ENCODE assay signal across 9 cellular contexts in the genomic region with DNA sequence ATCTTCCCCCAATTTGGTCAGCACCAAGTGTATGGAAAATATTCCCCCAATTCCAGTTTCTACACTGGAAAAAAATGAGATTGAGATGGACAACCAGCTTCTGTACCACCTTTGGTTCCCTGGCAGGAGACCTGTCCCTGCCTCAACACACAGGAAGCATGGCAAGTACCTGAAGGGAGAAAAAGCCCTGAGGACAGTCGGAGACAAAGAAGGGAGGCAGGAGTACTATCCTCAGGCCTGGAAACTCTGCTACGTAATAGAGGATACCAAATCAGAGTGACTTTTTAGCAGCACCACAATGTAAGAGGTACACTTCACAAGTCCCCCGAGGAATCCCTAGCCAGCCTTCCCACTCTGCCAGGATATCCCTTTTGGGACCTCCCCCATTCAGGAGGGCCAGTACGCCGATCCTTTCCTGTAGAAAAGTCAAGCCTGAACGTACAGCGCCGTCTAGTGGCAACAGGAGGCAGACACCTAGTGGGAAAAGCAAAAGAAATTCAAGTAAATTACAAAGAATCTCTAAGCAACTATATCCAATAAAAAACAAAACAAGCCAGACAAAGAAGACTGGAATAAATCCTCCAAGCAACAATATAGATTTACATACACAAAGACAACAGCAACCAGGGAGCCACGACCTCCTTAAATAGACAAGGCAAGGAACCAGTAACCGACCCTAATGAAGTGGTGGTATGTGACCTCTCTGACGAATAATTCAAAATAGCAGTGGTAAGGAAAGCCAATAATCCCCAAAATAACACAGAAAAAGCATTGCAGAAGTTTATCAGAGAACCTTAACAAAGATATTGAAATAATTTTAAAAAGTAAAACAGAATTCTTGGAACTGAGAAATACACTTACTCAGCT.
DNase-seq lines count a peak whose midpoint lies in the region; ATAC-seq and TF ChIP-seq lines count a peak whose summit lies in the region.
"Had no signal": no experiment of that assay in that cellular context is flagged by ENCODE, and none has a peak within 500 bp of the region (broad histone marks: within the 10 kb centered on the region; RNA-seq: fewer than 3 reads in every experiment).

No MANE protein-coding gene starts in this region.

- no peaks in the 10 kb centered on the region for H3K4me1 ChIP-seq in IMR-90 (ENCODE audit: control insufficient read depth, insufficient read depth, low read length)
- no peaks in the 10 kb centered on the region for H3K4me1 ChIP-seq in left lung
- no peaks in the 10 kb centered on the region for H3K4me1 ChIP-seq in sigmoid colon

- POLR2A ChIA-PET in IMR-90 (lab: Charles Lee; ENCODE audit: unreplicated experiment): no interaction called here

- H3K9me3 ChIP-seq in IMR-90 (ENCODE audit: control insufficient read depth, insufficient read depth, low read length) (no peaks in the 10 kb centered on the region), left lung (no peaks in the 10 kb centered on the region), sigmoid colon (no peaks in the 10 kb centered on the region)

- no peaks in the 10 kb centered on the region for H3K27me3 ChIP-seq in IMR-90 (ENCODE audit: control insufficient read depth, insufficient read depth, low read length)
- H3K27me3 ChIP-seq in left lung: no peaks in the 10 kb centered on the region
- H3K27me3 ChIP-seq in sigmoid colon: no peaks in the 10 kb centered on the region

- no peak overlapping the region for H3K4me3 Mint-ChIP-seq in Calu3 (ENCODE audit: low read depth, unreplicated experiment)
- H3K4me3 Mint-ChIP-seq in activated naive CD8-positive, alpha-beta T cell treated with anti-CD3 and anti-CD28 coated beads, Interleukin-2, amount 50 U/mL, for 24 hours: no peak overlapping the region
- H3K4me3 Mint-ChIP-seq: T-helper 1 cell treated with Interleukin-12 subunit alpha and Interleukin-12 subunit beta and Interleukin-4 antibody, amounts not matched to agents 30 μg/mL and 1 μg/mL, for 36 hours had no signal

- no peaks in the 10 kb centered on the region for H3K27me3 Mint-ChIP-seq in Calu3 (ENCODE audit: unreplicated experiment)
- H3K27me3 Mint-ChIP-seq in activated naive CD8-positive, alpha-beta T cell treated with anti-CD3 and anti-CD28 coated beads, Interleukin-2, amount 50 U/mL, for 24 hours: peaks cover 7% of the 10 kb centered on the region

- no peak overlapping the region for H3K4ac ChIP-seq in IMR-90 (ENCODE audit: low read depth, low read length)

- no peak overlapping the region for H3K14ac ChIP-seq in IMR-90 (replicated peaks; ENCODE audit: low read depth, low read length)

- ATAC-seq in GM19395 (IDR thresholded peaks at IDR 0.05; ENCODE audit: unreplicated experiment) (peak; percentile 85), IMR-90 (ENCODE audit: low read depth) (no peak), left lung (peak; percentile 26), HG02623 (IDR thresholded peaks at IDR 0.05; ENCODE audit: unreplicated experiment) (no peak)
- no peak for ATAC-seq in activated naive CD8-positive, alpha-beta T cell treated with anti-CD3 and anti-CD28 coated beads, Interleukin-2, amount 50 U/mL, for 24 hours

- no peak overlapping the region for H4K91ac ChIP-seq in IMR-90 (ENCODE audit: insufficient read depth, low read depth, low read length)

- DNase-seq in Calu3: peak; percentile 57
- DNase-seq in IMR-90: peak; percentile 1
- DNase-seq in activated naive CD8-positive, alpha-beta T cell treated with anti-CD3 and anti-CD28 coated beads, Interleukin-2, amount 50 U/mL, for 24 hours: peak; percentile 10
- peak; percentile 17 to 34 for DNase-seq in left lung
- DNase-seq in T-helper 1 cell: no peak
- no peak for DNase-seq in sigmoid colon

- no peak overlapping the region for H3K18ac ChIP-seq in IMR-90 (ENCODE audit: low read depth, low read length)

- intact Hi-C loops in Calu3 (cut with micrococcal nuclease; ENCODE audit: unreplicated experiment) (no loop called here), IMR-90 (cut with micrococcal nuclease) (no loop called here), left lung (cut with DNase I) (no loop called here), sigmoid colon (cut with DNase I) (no loop called here)

- TF ChIP-seq CTCF in Calu3 (IDR thresholded peaks at IDR 0.05; ENCODE audit: unreplicated experiment): peak; percentile 74
- peak; percentile 39 for TF ChIP-seq CTCF in IMR-90 (conservative IDR thresholded peaks at IDR 0.05; ENCODE audit: low read depth, low read length)
- TF ChIP-seq CTCF in left lung (IDR thresholded peaks at IDR 0.05): peak in 1 of 2 donors; percentile 46
- TF ChIP-seq CTCF in sigmoid colon (IDR thresholded peaks at IDR 0.05): no peak

- BruUV-seq in Calu3 (replicated peaks; lab: Mats Ljungman, UMichigan): no TSS peak
- BruUV-seq in IMR-90 (replicated peaks; lab: Mats Ljungman, UMichigan): no TSS peak

- in situ Hi-C loops in IMR-90 (cut with MboI; ENCODE audit: low sequenced_read_pairs): no loop called here

- no peaks in the 10 kb centered on the region for H3K36me3 Mint-ChIP-seq in Calu3 (ENCODE audit: insufficient read depth, unreplicated experiment)
- no peaks in the 10 kb centered on the region for H3K36me3 Mint-ChIP-seq in activated naive CD8-positive, alpha-beta T cell treated with anti-CD3 and anti-CD28 coated beads, Interleukin-2, amount 50 U/mL, for 24 hours (ENCODE audit: low read depth)

- TF ChIP-seq POLR2A in IMR-90 (IDR thresholded peaks at IDR 0.05; ENCODE audit: low read depth, low read length): no peak
- no peak for TF ChIP-seq POLR2A in sigmoid colon (IDR thresholded peaks at IDR 0.05)

- H3K9me3 Mint-ChIP-seq in Calu3 (ENCODE audit: low read depth, unreplicated experiment): no peaks in the 10 kb centered on the region
- H3K9me3 Mint-ChIP-seq in activated naive CD8-positive, alpha-beta T cell treated with anti-CD3 and anti-CD28 coated beads, Interleukin-2, amount 50 U/mL, for 24 hours: peaks cover 8% of the 10 kb centered on the region
- H3K9me3 Mint-ChIP-seq: T-helper 1 cell treated with Interleukin-12 subunit alpha and Interleukin-12 subunit beta and Interleukin-4 antibody, amounts not matched to agents 30 μg/mL and 1 μg/mL, for 36 hours had no signal

- H3K27ac ChIP-seq in IMR-90 (ENCODE audit: insufficient read depth, low read length) (no peak overlapping the region), left lung (no peak overlapping the region), sigmoid colon (no peak overlapping the region)

- H3K36me3 ChIP-seq in IMR-90 (ENCODE audit: control insufficient read depth, insufficient read depth, low read length): no peaks in the 10 kb centered on the region
- no peaks in the 10 kb centered on the region for H3K36me3 ChIP-seq in left lung
- no peaks in the 10 kb centered on the region for H3K36me3 ChIP-seq in sigmoid colon

- no peak overlapping the region for H3K27ac Mint-ChIP-seq in Calu3 (ENCODE audit: unreplicated experiment)
- no peak overlapping the region for H3K27ac Mint-ChIP-seq in activated naive CD8-positive, alpha-beta T cell treated with anti-CD3 and anti-CD28 coated beads, Interleukin-2, amount 50 U/mL, for 24 hours
- H3K27ac Mint-ChIP-seq: T-helper 1 cell treated with Interleukin-12 subunit alpha and Interleukin-12 subunit beta and Interleukin-4 antibody, amounts not matched to agents 30 μg/mL and 1 μg/mL, for 36 hours had no signal

- dilution Hi-C loops in IMR-90 (cut with HindIII; ENCODE audit: low sequenced_read_pairs, unreplicated experiment): no loop called here

- H2BK120ac ChIP-seq in IMR-90 (ENCODE audit: low read depth, low read length): no peak overlapping the region

- H2BK5ac ChIP-seq in IMR-90 (ENCODE audit: low read depth, low read length, poor library complexity, severe bottlenecking): no peak overlapping the region

- H4K8ac ChIP-seq in IMR-90 (ENCODE audit: low read depth in 2 of 2, low read length in 2 of 2): no peak overlapping the region

- WGBS in IMR-90 (ENCODE audit: extremely low coverage in 2 of 2, insufficient read length in 1 of 2), 2 experiments: no CpG with 5 or more reads among the region's 11 CpGs
- 41 to 53% methylated on average over 11 of the region's 11 CpGs for WGBS in sigmoid colon, 2 donors

- no peaks in the 10 kb centered on the region for H4K20me1 ChIP-seq in IMR-90 (ENCODE audit: insufficient read depth, low read length)

- H3K79me1 ChIP-seq in IMR-90 (ENCODE audit: low read depth in 1 of 2, low read length in 2 of 2): no peaks in the 10 kb centered on the region

- no peak overlapping the region for H2AK9ac ChIP-seq in IMR-90 (replicated peaks; ENCODE audit: low read depth, low read length, poor library complexity)

- H3K56ac ChIP-seq in IMR-90 (ENCODE audit: extremely low read depth, insufficient read depth, low read length): no peak overlapping the region

- no peak overlapping the region for H2BK15ac ChIP-seq in IMR-90 (ENCODE audit: low read depth, low read length)

- H3K23ac ChIP-seq in IMR-90 (ENCODE audit: low read depth, low read length): no peak overlapping the region

- no peak overlapping the region for H2BK20ac ChIP-seq in IMR-90 (ENCODE audit: low read depth, low read length)

- H3K9me1 ChIP-seq in IMR-90 (ENCODE audit: insufficient read depth, low read length): no peaks in the 10 kb centered on the region

- no peak overlapping the region for H3K4me2 ChIP-seq in IMR-90 (ENCODE audit: low read depth, low read length)

- CTCF ChIA-PET in Calu3 (lab: Charles Lee) (no interaction called here), IMR-90 (lab: Yijun Ruan, JAX) (interaction anchor here (1.1 to 1.4 kb wide), 2 partner anchors 26 to 543 kb away, joined by 3 to 4 read pairs; no protein-coding TSS in a partner anchor)

- peaks cover 9% of the 10 kb centered on the region for H3K4me1 Mint-ChIP-seq in Calu3 (ENCODE audit: low read depth, unreplicated experiment)
- no peaks in the 10 kb centered on the region for H3K4me1 Mint-ChIP-seq in activated naive CD8-positive, alpha-beta T cell treated with anti-CD3 and anti-CD28 coated beads, Interleukin-2, amount 50 U/mL, for 24 hours

- no peak for TF ChIP-seq EP300 in sigmoid colon (IDR thresholded peaks at IDR 0.05)

- H2AFZ ChIP-seq in IMR-90 (replicated peaks; ENCODE audit: low read length, poor library complexity): peak overlapping the region; percentile 27

- no peak overlapping the region for H2AK5ac ChIP-seq in IMR-90 (ENCODE audit: low read depth, low read length)

- TF ChIP-seq RAD21 in IMR-90 (IDR thresholded peaks at IDR 0.05; ENCODE audit: low read length): peak; percentile 12; the same call in 1 of the 2 replicates

- H3K4me3 ChIP-seq in IMR-90 (ENCODE audit: insufficient read depth, low read depth, low read length): no peak overlapping the region
- H3K4me3 ChIP-seq in left lung: no peak overlapping the region
- H3K4me3 ChIP-seq in sigmoid colon: no peak overlapping the region

- no peak overlapping the region for H3K9ac ChIP-seq in IMR-90 (ENCODE audit: low read depth, low read length)

- H4K5ac ChIP-seq in IMR-90 (ENCODE audit: low read depth, low read length): no peak overlapping the region

TF ChIP-seq in IMR-90, 13 proteins besides CTCF, POLR2A, EP300 and RAD21 (continues in another document):
- no peak for TF ChIP-seq RCOR1 (IDR thresholded peaks at IDR 0.05; ENCODE audit: insufficient replicate concordance, low read length)
- no peak for TF ChIP-seq MXI1 (IDR thresholded peaks at IDR 0.05; ENCODE audit: borderline replicate concordance, low read depth, low read length)
- no peak for TF ChIP-seq MAFK (IDR thresholded peaks at IDR 0.05; ENCODE audit: low read depth, low read length)
- TF ChIP-seq MAZ (IDR thresholded peaks at IDR 0.05; ENCODE audit: borderline replicate concordance, low read depth, low read length): no peak
- no peak for TF ChIP-seq SMC3 (IDR thresholded peaks at IDR 0.05; ENCODE audit: low read depth, low read length)

Comparison
In these comparisons a context has a peak if more than half of its experiments do, and no peak if none do; other contexts are left out.
1. DNase-seq: peak in Calu3 (single experiment), IMR-90 (single experiment), activated naive CD8-positive, alpha-beta T cell treated with anti-CD3 and anti-CD28 coated beads, Interleukin-2, amount 50 U/mL, for 24 hours (single experiment) and left lung (2 of 2); none in T-helper 1 cell (0 of 5) and sigmoid colon (single experiment).
2. CTCF ChIP-seq: peak in Calu3 (single experiment) and IMR-90 (single experiment); none in sigmoid colon (0 of 4).
3. ATAC-seq: peak in GM19395 (single experiment) and left lung (single experiment); none in IMR-90 (single experiment), activated naive CD8-positive, alpha-beta T cell treated with anti-CD3 and anti-CD28 coated beads, Interleukin-2, amount 50 U/mL, for 24 hours (single experiment) and HG02623 (single experiment).